Comparison of ENCODE assay signal across 8 cellular contexts in the genomic region with DNA sequence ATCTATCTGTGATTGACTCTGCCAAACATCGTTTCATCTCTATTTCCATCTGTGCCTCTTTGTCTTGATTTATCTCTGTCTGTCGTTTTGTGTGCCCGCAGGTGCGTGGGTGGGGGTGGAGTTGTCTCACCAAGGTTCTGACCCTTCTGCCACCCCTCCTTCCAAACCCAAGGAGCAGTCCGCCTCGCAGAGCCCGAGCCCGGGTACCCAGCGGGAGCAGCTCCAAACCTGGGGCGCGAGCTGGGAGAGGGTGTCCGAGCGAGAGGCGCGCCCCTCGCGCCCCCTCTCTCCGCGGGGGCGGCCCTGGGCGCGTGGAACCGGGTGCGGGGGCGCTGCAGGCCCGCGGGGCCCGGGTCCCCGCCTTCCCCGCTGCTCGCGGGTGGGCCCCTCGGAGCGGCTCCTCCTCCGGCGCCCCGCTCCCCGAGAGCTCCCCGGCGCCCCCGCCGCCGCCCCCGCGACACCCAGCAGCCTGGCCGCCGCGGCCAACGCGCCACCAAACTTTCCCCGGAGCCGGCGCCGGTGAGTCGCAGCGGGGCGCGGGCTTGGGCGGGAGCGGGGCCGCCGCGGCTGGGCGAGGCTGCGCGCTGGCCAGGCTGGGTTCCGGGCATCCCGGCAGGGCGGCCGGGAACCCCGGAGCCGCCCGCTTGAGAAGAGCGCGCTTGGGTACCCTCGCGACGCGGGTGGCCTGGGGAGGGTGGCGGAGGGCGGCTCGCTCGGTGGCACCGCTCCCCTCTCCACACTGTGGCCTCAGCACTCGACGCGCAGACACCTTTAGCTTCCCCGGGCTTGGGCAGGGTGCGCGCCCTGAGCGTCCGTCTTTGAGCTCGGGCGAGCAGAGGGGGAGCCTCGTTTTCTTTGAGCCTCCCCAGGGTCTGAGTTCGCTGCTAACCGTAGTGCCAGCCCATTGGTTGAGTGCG. TPM values are rescaled to one million over a fixed set of nuclear protein-coding genes. Genes with fewer than 3 reads are reported as not detected.
DNase-seq lines count a peak whose midpoint lies in the region; ATAC-seq and TF ChIP-seq lines count a peak whose summit lies in the region.

A gene with protein sequence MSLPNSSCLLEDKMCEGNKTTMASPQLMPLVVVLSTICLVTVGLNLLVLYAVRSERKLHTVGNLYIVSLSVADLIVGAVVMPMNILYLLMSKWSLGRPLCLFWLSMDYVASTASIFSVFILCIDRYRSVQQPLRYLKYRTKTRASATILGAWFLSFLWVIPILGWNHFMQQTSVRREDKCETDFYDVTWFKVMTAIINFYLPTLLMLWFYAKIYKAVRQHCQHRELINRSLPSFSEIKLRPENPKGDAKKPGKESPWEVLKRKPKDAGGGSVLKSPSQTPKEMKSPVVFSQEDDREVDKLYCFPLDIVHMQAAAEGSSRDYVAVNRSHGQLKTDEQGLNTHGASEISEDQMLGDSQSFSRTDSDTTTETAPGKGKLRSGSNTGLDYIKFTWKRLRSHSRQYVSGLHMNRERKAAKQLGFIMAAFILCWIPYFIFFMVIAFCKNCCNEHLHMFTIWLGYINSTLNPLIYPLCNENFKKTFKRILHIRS (plus strand): TSS at position 458 of the 917 bp plus-strand sequence. CDS start 104,545 bp downstream, outside the sequence.

- H3K27me3 Mint-ChIP-seq in activated naive CD4-positive, alpha-beta T cell treated with anti-CD3 and anti-CD28 coated beads, Interleukin-2, amount 50 U/mL, for 24 hours = peaks cover 32% of the 10 kb centered on the region
- no peaks in the 10 kb centered on the region for H3K27me3 Mint-ChIP-seq in MCF 10A (ENCODE audit: insufficient read depth, unreplicated experiment)

- no TSS peak for BruUV-seq in MCF 10A (replicated peaks; lab: Mats Ljungman, UMichigan)

- no peak for DNase-seq in activated naive CD4-positive, alpha-beta T cell treated with anti-CD3 and anti-CD28 coated beads, Interleukin-2, amount 50 U/mL, for 16 hours
- DNase-seq in MCF 10A (ENCODE audit: unreplicated experiment) (peak; percentile 23), left kidney (ENCODE audit: low read depth, low spot score) (peak; percentile 70), thoracic aorta (ENCODE audit: low spot score) (no peak), OCI-M1 (lab: John Stamatoyannopoulos, UW) (no peak)

- peak within 1 kb of the TSS; percentile 85 to 92 for H3K27ac ChIP-seq in thoracic aorta

- peaks cover 5 to 48% of the 10 kb centered on the region in 2 donors for H3K4me1 ChIP-seq in thoracic aorta (ENCODE audit: control insufficient read depth in 1 of 2, low read depth in 2 of 2)

- no peak within 1 kb of the TSS for H3K27ac Mint-ChIP-seq in activated naive CD4-positive, alpha-beta T cell treated with anti-CD3 and anti-CD28 coated beads, Interleukin-2, amount 50 U/mL, for 24 hours
- peak within 1 kb of the TSS; percentile 9 for H3K27ac Mint-ChIP-seq in MCF 10A (ENCODE audit: low read depth, unreplicated experiment)

- ATAC-seq in thoracic aorta (ENCODE audit: insufficient number of reproducible peaks, low FRiP score, low read depth) (peak; percentile 32), HG03460 (IDR thresholded peaks at IDR 0.05; ENCODE audit: unreplicated experiment) (no peak)
- no peak for ATAC-seq in activated CD4-positive, CD25-positive, alpha-beta regulatory T cell treated with anti-CD3 and anti-CD28 coated beads, Interleukin-2, amount 50 U/mL, for 24 hours

- peak within 1 kb of the TSS; percentile 91 for H3K4me3 ChIP-seq in thoracic aorta

- CTCF ChIA-PET in MCF 10A (lab: Yijun Ruan, JAX) = interaction anchor here (0.5 to 8.4 kb wide), 28 partner anchors 10 to 659 kb away, joined by 3 to 66 read pairs (median 4); no protein-coding TSS in a partner anchor

- H3K4me3 Mint-ChIP-seq in activated naive CD4-positive, alpha-beta T cell treated with anti-CD3 and anti-CD28 coated beads, Interleukin-2, amount 50 U/mL, for 24 hours = peak within 1 kb of the TSS; percentile 44
- H3K4me3 Mint-ChIP-seq in MCF 10A (ENCODE audit: unreplicated experiment) = peak within 1 kb of the TSS; percentile 48

- H3K36me3 Mint-ChIP-seq in activated naive CD4-positive, alpha-beta T cell treated with anti-CD3 and anti-CD28 coated beads, Interleukin-2, amount 50 U/mL, for 24 hours = no peaks in the 10 kb centered on the region
- H3K36me3 Mint-ChIP-seq in MCF 10A (ENCODE audit: insufficient read depth, unreplicated experiment) = peaks cover 4% of the 10 kb centered on the region

- intact Hi-C loops in MCF 10A (cut with micrococcal nuclease) = loop anchor here (2.0 kb wide), 2 partner anchors 71 to 135 kb away; no protein-coding TSS in a partner anchor

- H3K9me3 ChIP-seq in thoracic aorta = no peaks in the 10 kb centered on the region

- no peaks in the 10 kb centered on the region for H3K36me3 ChIP-seq in thoracic aorta

- no peaks in the 10 kb centered on the region for H3K27me3 ChIP-seq in thoracic aorta (replicated peaks; ENCODE audit: insufficient read depth)

- TF ChIP-seq CTCF in MCF 10A (IDR thresholded peaks at IDR 0.05; ENCODE audit: unreplicated experiment) = no peak
- TF ChIP-seq CTCF in thoracic aorta (IDR thresholded peaks at IDR 0.05) = no peak

- POLR2A ChIA-PET in MCF 10A (lab: Yijun Ruan, JAX) = interaction anchor here (0.6 to 2.5 kb wide), 11 partner anchors 12 to 181 kb away, joined by 3 to 18 read pairs (median 4); partner anchors contain the start of gene ATG7

- H3K9me3 Mint-ChIP-seq in activated naive CD4-positive, alpha-beta T cell treated with anti-CD3 and anti-CD28 coated beads, Interleukin-2, amount 50 U/mL, for 24 hours = no peaks in the 10 kb centered on the region
- H3K9me3 Mint-ChIP-seq in MCF 10A (ENCODE audit: unreplicated experiment) = no peaks in the 10 kb centered on the region

- H3K4me1 Mint-ChIP-seq in activated naive CD4-positive, alpha-beta T cell treated with anti-CD3 and anti-CD28 coated beads, Interleukin-2, amount 50 U/mL, for 24 hours = peaks cover 16% of the 10 kb centered on the region
- H3K4me1 Mint-ChIP-seq in MCF 10A (ENCODE audit: insufficient read depth, unreplicated experiment) = peaks cover 10% of the 10 kb centered on the region

RNA-seq across cellular contexts. Expression of the gene that starts here (rescaled TPM):
- total RNA-seq in MCF 10A (2022) = 11.0 and 14.8 TPM in 2 replicates
- total RNA-seq in thoracic aorta = 10 to 100 TPM; 17.7 to 48.3 TPM

Comparison
In these comparisons a context has a peak if more than half of its experiments do, and no peak if none do; other contexts are left out.
1. DNase-seq: peak in MCF 10A (single experiment) and left kidney (single experiment); none in activated naive CD4-positive, alpha-beta T cell treated with anti-CD3 and anti-CD28 coated beads, Interleukin-2, amount 50 U/mL, for 16 hours (single experiment), thoracic aorta (single experiment) and OCI-M1 (single experiment).